ENCODE assay signal across 15 cellular contexts in genomic region chr22:50671641-50672040, GRCh38. TPM values are rescaled to one million over a fixed set of nuclear protein-coding genes. Genes with fewer than 3 reads are reported as not detected.
DNase-seq lines count a peak whose midpoint lies in the region; ATAC-seq and TF ChIP-seq lines count a peak whose summit lies in the region.
"Had no signal": no experiment of that assay in that cellular context is flagged by ENCODE, and none has a peak within 500 bp of the region (broad histone marks: within the 10 kb centered on the region; RNA-seq: fewer than 3 reads in every experiment).

No MANE protein-coding gene starts in this region.

- H3K4me1 ChIP-seq in Loucy (ENCODE audit: insufficient read depth, low read length, poor library complexity, severe bottlenecking) (peaks cover 35% of the 10 kb centered on the region), right atrium auricular region (peaks cover 0 to 23% of the 10 kb centered on the region in 2 donors), parathyroid adenoma (no peaks in the 10 kb centered on the region), foreskin keratinocyte (no peaks in the 10 kb centered on the region)

- peaks cover 16% of the 10 kb centered on the region for H4K20me1 ChIP-seq in Loucy (ENCODE audit: insufficient read depth, low read length, poor library complexity, severe bottlenecking)

- peaks cover 81% of the 10 kb centered on the region for H3K27me3 Mint-ChIP-seq in stimulated activated memory B cell treated with anti-CD40 and anti-IgM and Interleukin-4, amounts not matched to agents 10 μg/mL and 1 μg/mL and 100 μg/mL, for 72 hours

- H3K4me3 ChIP-seq in Loucy (ENCODE audit: low read length, poor library complexity, severe bottlenecking) (peak overlapping the region; percentile 75), right atrium auricular region (no peak overlapping the region), parathyroid adenoma (ENCODE audit: low read depth, low read length) (no peak overlapping the region)

- H3F3A ChIP-seq in Loucy (ENCODE audit: low read depth), result peaks cover 6% of the 10 kb centered on the region; the same call in 1 of the 2 replicates

- H3K9me3 Mint-ChIP-seq in stimulated activated memory B cell treated with anti-CD40 and anti-IgM and Interleukin-4, amounts not matched to agents 10 μg/mL and 1 μg/mL and 100 μg/mL, for 72 hours, result no peaks in the 10 kb centered on the region
- H3K9me3 Mint-ChIP-seq: activated naive CD8-positive, alpha-beta T cell treated with anti-CD3 and anti-CD28 coated beads, Interleukin-2, amount 10 ng/mL, durations not matched to agents 7 days and 5 days had no signal

- H2AFZ ChIP-seq in Loucy (ENCODE audit: low read length), result no peak overlapping the region
- no peak overlapping the region for H2AFZ ChIP-seq in parathyroid adenoma

- no peaks in the 10 kb centered on the region for H3K9me2 ChIP-seq in Loucy (replicated peaks; ENCODE audit: low read depth, low read length)

- H3K79me2 ChIP-seq in Loucy (ENCODE audit: insufficient read depth, low read length) (peaks cover 26% of the 10 kb centered on the region), parathyroid adenoma (no peaks in the 10 kb centered on the region)

- H3K4me1 Mint-ChIP-seq in stimulated activated memory B cell treated with anti-CD40 and anti-IgM and Interleukin-4, amounts not matched to agents 10 μg/mL and 1 μg/mL and 100 μg/mL, for 72 hours, result peaks cover 22% of the 10 kb centered on the region

- H3K27ac ChIP-seq in right atrium auricular region, result peak overlapping the region; percentile 66
- peak overlapping the region; percentile 69 for H3K27ac ChIP-seq in parathyroid adenoma
- H3K27ac ChIP-seq in foreskin keratinocyte, result no peak overlapping the region

- H3K36me3 Mint-ChIP-seq in stimulated activated memory B cell treated with anti-CD40 and anti-IgM and Interleukin-4, amounts not matched to agents 10 μg/mL and 1 μg/mL and 100 μg/mL, for 72 hours, result no peaks in the 10 kb centered on the region
- H3K36me3 Mint-ChIP-seq: activated naive CD8-positive, alpha-beta T cell treated with anti-CD3 and anti-CD28 coated beads, Interleukin-2, amount 10 ng/mL, durations not matched to agents 7 days and 5 days had no signal

- H3K9me3 ChIP-seq in Loucy (ENCODE audit: insufficient read depth, low read depth, low read length) (no peaks in the 10 kb centered on the region), right atrium auricular region (no peaks in the 10 kb centered on the region), parathyroid adenoma (ENCODE audit: control insufficient read depth, low read length) (no peaks in the 10 kb centered on the region)

- DNase-seq in AG20443 (ENCODE audit: low spot score) (peak; percentile 29), right atrium auricular region (ENCODE audit: low spot score) (peak; percentile 59), NCI-H774 (lab: John Stamatoyannopoulos, UW) (no peak), NCI-H524 (lab: John Stamatoyannopoulos, UW) (no peak), foreskin keratinocyte (no peak)
- DNase-seq: activated CD4-positive, alpha-beta T cell treated with anti-CD3 and anti-CD28 coated beads for 4 hours; activated naive CD8-positive, alpha-beta T cell treated with anti-CD3 and anti-CD28 coated beads, Interleukin-2, amount 10 ng/mL, durations not matched to agents 7 days and 5 days; effector CD4-positive, alpha-beta T cell; EL; NCI-H1417; stimulated activated naive CD4-positive, alpha-beta T cell had no signal

- H3K4me2 ChIP-seq in Loucy (ENCODE audit: low read depth, low read length, poor library complexity, severe bottlenecking) (peak overlapping the region; percentile 70), parathyroid adenoma (ENCODE audit: low read length) (no peak overlapping the region)

- H3K9ac ChIP-seq in Loucy (ENCODE audit: low read depth, low read length, poor library complexity, severe bottlenecking), result peak overlapping the region; percentile 61
- no peak overlapping the region for H3K9ac ChIP-seq in parathyroid adenoma

- H3K4me3 Mint-ChIP-seq in stimulated activated memory B cell treated with anti-CD40 and anti-IgM and Interleukin-4, amounts not matched to agents 10 μg/mL and 1 μg/mL and 100 μg/mL, for 72 hours, result no peak overlapping the region
- H3K4me3 Mint-ChIP-seq: activated naive CD8-positive, alpha-beta T cell treated with anti-CD3 and anti-CD28 coated beads, Interleukin-2, amount 10 ng/mL, durations not matched to agents 7 days and 5 days had no signal

- H3K27me3 ChIP-seq in Loucy (ENCODE audit: insufficient read depth, low read length, poor library complexity, severe bottlenecking) (no peaks in the 10 kb centered on the region), right atrium auricular region (peaks cover 7 to 8% of the 10 kb centered on the region in 2 donors), parathyroid adenoma (ENCODE audit: control insufficient read depth, insufficient read depth, low read length) (no peaks in the 10 kb centered on the region), foreskin keratinocyte (peaks cover 30% of the 10 kb centered on the region)

- H3K27ac Mint-ChIP-seq in stimulated activated memory B cell treated with anti-CD40 and anti-IgM and Interleukin-4, amounts not matched to agents 10 μg/mL and 1 μg/mL and 100 μg/mL, for 72 hours, result no peak overlapping the region
- H3K27ac Mint-ChIP-seq: activated naive CD8-positive, alpha-beta T cell treated with anti-CD3 and anti-CD28 coated beads, Interleukin-2, amount 10 ng/mL, durations not matched to agents 7 days and 5 days had no signal

- TF ChIP-seq CTCF in Loucy (conservative IDR thresholded peaks at IDR 0.05; ENCODE audit: low read length) (no peak), right atrium auricular region (IDR thresholded peaks at IDR 0.05) (no peak), parathyroid adenoma (IDR thresholded peaks at IDR 0.05) (no peak), foreskin keratinocyte (conservative IDR thresholded peaks at IDR 0.05) (no peak)

- H3K36me3 ChIP-seq in Loucy (ENCODE audit: insufficient read depth, low read length) (peaks cover 3% of the 10 kb centered on the region; the same call in 1 of the 2 replicates), right atrium auricular region (no peaks in the 10 kb centered on the region), parathyroid adenoma (ENCODE audit: control insufficient read depth, insufficient read depth, low read length) (no peaks in the 10 kb centered on the region)

- no peak for ATAC-seq in stimulated activated memory B cell treated with anti-CD40 and anti-IgM and Interleukin-4, amounts not matched to agents 10 μg/mL and 1 μg/mL and 100 μg/mL, for 72 hours
- no peak for ATAC-seq in foreskin keratinocyte
- ATAC-seq: SK-N-SH treated with all-trans-retinoic acid at 6 μM for 48 hours had no signal

RNA-seq across cellular contexts. Expression of gene SHANK3, which starts 1.0 kb away (rescaled TPM):
- total RNA-seq in right atrium auricular region (10 to 100 TPM in 1 of 2 donors, 1 to 10 TPM in 1; 8.2 to 12.3 TPM), foreskin keratinocyte (3.7 and 4.0 TPM in 2 replicates)
- polyA plus RNA-seq in foreskin keratinocyte, result 2.2 and 2.6 TPM in 2 replicates

RNA-seq across cellular contexts. Expression of gene ARSA, which starts 43.7 kb away (rescaled TPM):
- 10 to 100 TPM; 30.7 to 38.9 TPM for total RNA-seq in right atrium auricular region
- total RNA-seq in foreskin keratinocyte, result 22.7 and 28.8 TPM in 2 replicates
- 23.5 and 29.2 TPM in 2 replicates for polyA plus RNA-seq in foreskin keratinocyte

Comparison
In these comparisons a context has a peak if more than half of its experiments do, and no peak if none do; other contexts are left out.
1. DNase-seq: peak in AG20443 (single experiment) and right atrium auricular region (single experiment); none in NCI-H774 (single experiment), NCI-H524 (0 of 2) and foreskin keratinocyte (0 of 2).